ENCODE assay signal across 9 cellular contexts in genomic region chr20:41047975-41048305, GRCh38. TPM values are rescaled to one million over a fixed set of nuclear protein-coding genes. Genes with fewer than 3 reads are reported as not detected.
A peak's percentile ranks its signal among the peaks of the same experiment; 100 is the strongest.
DNase-seq lines count a peak whose midpoint lies in the region; ATAC-seq and TF ChIP-seq lines count a peak whose summit lies in the region.
"Had no signal": no experiment of that assay in that cellular context is flagged by ENCODE, and none has a peak within 500 bp of the region (broad histone marks: within the 10 kb centered on the region; RNA-seq: fewer than 3 reads in every experiment).

No MANE protein-coding gene starts in this region.

- H3K27me3 Mint-ChIP-seq in activated naive CD8-positive, alpha-beta T cell treated with anti-CD3 and anti-CD28 coated beads, Interleukin-2, amount 10 ng/mL, durations not matched to agents 7 days and 5 days: no peaks in the 10 kb centered on the region
- H3K27me3 Mint-ChIP-seq in endothelial cell (ENCODE audit: unreplicated experiment): peaks cover 5% of the 10 kb centered on the region

- TF ChIP-seq CTCF in endothelial cell (IDR thresholded peaks at IDR 0.05; ENCODE audit: unreplicated experiment): no peak

- peak overlapping the region; percentile 96 for H3K27ac Mint-ChIP-seq in activated naive CD8-positive, alpha-beta T cell treated with anti-CD3 and anti-CD28 coated beads, Interleukin-2, amount 10 ng/mL, durations not matched to agents 7 days and 5 days
- no peak overlapping the region for H3K27ac Mint-ChIP-seq in endothelial cell (ENCODE audit: unreplicated experiment)

- H3K4me3 Mint-ChIP-seq in activated naive CD8-positive, alpha-beta T cell treated with anti-CD3 and anti-CD28 coated beads, Interleukin-2, amount 10 ng/mL, durations not matched to agents 7 days and 5 days: peak overlapping the region; percentile 87
- H3K4me3 Mint-ChIP-seq in endothelial cell (ENCODE audit: unreplicated experiment): no peak overlapping the region

- DNase-seq in HT-29 (ENCODE audit: low spot score) (peak; percentile 58), left lobe of liver (ENCODE audit: low spot score) (no peak), endothelial cell (ENCODE audit: low spot score) (no peak)
- no peak for DNase-seq in activated naive CD8-positive, alpha-beta T cell treated with anti-CD3 and anti-CD28 coated beads, Interleukin-2, amount 10 ng/mL, durations not matched to agents 7 days and 5 days
- DNase-seq in activated CD4-positive, CD25-positive, alpha-beta regulatory T cell treated with anti-CD3 and anti-CD28 coated beads, Interleukin-2, amount 50 U/mL, for 72 hours: no peak

- peaks cover 75% of the 10 kb centered on the region for H3K4me1 Mint-ChIP-seq in activated naive CD8-positive, alpha-beta T cell treated with anti-CD3 and anti-CD28 coated beads, Interleukin-2, amount 10 ng/mL, durations not matched to agents 7 days and 5 days
- H3K4me1 Mint-ChIP-seq in endothelial cell (ENCODE audit: unreplicated experiment): peaks cover 45% of the 10 kb centered on the region

- H3K36me3 Mint-ChIP-seq in activated naive CD8-positive, alpha-beta T cell treated with anti-CD3 and anti-CD28 coated beads, Interleukin-2, amount 10 ng/mL, durations not matched to agents 7 days and 5 days: peaks cover 22% of the 10 kb centered on the region
- H3K36me3 Mint-ChIP-seq in endothelial cell (ENCODE audit: low read depth, unreplicated experiment): no peaks in the 10 kb centered on the region

- peak overlapping the region; percentile 68 for H3K4me3 ChIP-seq in GM08714 (ENCODE audit: low read length)

- ATAC-seq in activated naive CD8-positive, alpha-beta T cell treated with anti-CD3 and anti-CD28 coated beads, Interleukin-2, amount 10 ng/mL, durations not matched to agents 7 days and 5 days (ENCODE audit: low read depth): peak; percentile 32
- ATAC-seq in left lobe of liver (peak; percentile 67), HG03439 (IDR thresholded peaks at IDR 0.05; ENCODE audit: unreplicated experiment) (no peak), GM21528 (IDR thresholded peaks at IDR 0.05; ENCODE audit: low FRiP score, unreplicated experiment) (no peak)

- no peaks in the 10 kb centered on the region for H3K9me3 Mint-ChIP-seq in activated naive CD8-positive, alpha-beta T cell treated with anti-CD3 and anti-CD28 coated beads, Interleukin-2, amount 10 ng/mL, durations not matched to agents 7 days and 5 days
- no peaks in the 10 kb centered on the region for H3K9me3 Mint-ChIP-seq in endothelial cell (ENCODE audit: unreplicated experiment)
- H3K9me3 Mint-ChIP-seq: neural crest cell had no signal

- POLR2A ChIA-PET in activated naive CD8-positive, alpha-beta T cell treated with anti-CD3 and anti-CD28 coated beads, Interleukin-2, amount 10 ng/mL, durations not matched to agents 7 days and 5 days (lab: Charles Lee): interaction anchor here (0.7 to 3.3 kb wide), 8 partner anchors 14 to 271 kb away, joined by 3 to 19 read pairs (median 4); no protein-coding TSS in a partner anchor

RNA-seq across cellular contexts. Expression of gene TOP1, which starts 19.3 kb away (rescaled TPM):
- total RNA-seq in HT-29 (2014; rRNA removed; shearing (Covaris generic)): 14.9 and 17.2 TPM in 2 replicates
- 10 to 100 TPM; 72.6 to 75.2 TPM for total RNA-seq in activated naive CD8-positive, alpha-beta T cell treated with anti-CD3 and anti-CD28 coated beads, Interleukin-2, amount 10 ng/mL, durations not matched to agents 7 days and 5 days
- 18.0 TPM for total RNA-seq in left lobe of liver
- total RNA-seq in endothelial cell (ENCODE audit: unreplicated experiment): 72.7 TPM

Comparison
In these comparisons a context has a peak if more than half of its experiments do, and no peak if none do; other contexts are left out.
1. ATAC-seq: peak in activated naive CD8-positive, alpha-beta T cell treated with anti-CD3 and anti-CD28 coated beads, Interleukin-2, amount 10 ng/mL, durations not matched to agents 7 days and 5 days (single experiment) and left lobe of liver (single experiment); none in HG03439 (single experiment) and GM21528 (single experiment).